Comparison of ENCODE assay signal across 8 cellular contexts in genomic region chr7:2870471-2870941, GRCh38. TPM values are rescaled to one million over a fixed set of nuclear protein-coding genes. Genes with fewer than 3 reads are reported as not detected.
DNase-seq lines count a peak whose midpoint lies in the region; ATAC-seq, FAIRE-seq and TF ChIP-seq lines count a peak whose summit lies in the region.

No MANE protein-coding gene starts in this region.

- H3F3A ChIP-seq in smooth muscle cell (ENCODE audit: low read depth) = peaks cover 17% of the 10 kb centered on the region

- peak; percentile 38 for FAIRE-seq in GM12892 (lab: Jason Lieb, UNC)

- H3K27ac ChIP-seq in VCaP (peak overlapping the region; percentile 24; the same call in 1 of the 2 replicates), smooth muscle cell (ENCODE audit: low read depth) (no peak overlapping the region)

- H3K9me3 ChIP-seq in smooth muscle cell (replicated peaks; ENCODE audit: low read depth) = no peaks in the 10 kb centered on the region

- no peak overlapping the region for H3K4me2 ChIP-seq in smooth muscle cell

- TF ChIP-seq CTCF in VCaP (conservative IDR thresholded peaks at IDR 0.05) (no peak), smooth muscle cell (IDR thresholded peaks at IDR 0.05; ENCODE audit: borderline replicate concordance, insufficient read depth, poor library complexity, severe bottlenecking) (no peak)

- H3K9ac ChIP-seq in smooth muscle cell (ENCODE audit: low read depth) = no peak overlapping the region

- H3K36me3 ChIP-seq in smooth muscle cell (ENCODE audit: low read depth) = no peaks in the 10 kb centered on the region

- no peaks in the 10 kb centered on the region for H3K79me2 ChIP-seq in smooth muscle cell (ENCODE audit: low read depth)

- TF ChIP-seq POLR2A in GM12892 (IDR thresholded peaks at IDR 0.05; ENCODE audit: low read depth, low read length) = no peak

- H3K27me3 ChIP-seq in smooth muscle cell (ENCODE audit: low read depth) = no peaks in the 10 kb centered on the region

- H3K4me3 ChIP-seq in smooth muscle cell = no peak overlapping the region

- no peaks in the 10 kb centered on the region for H4K20me1 ChIP-seq in smooth muscle cell (ENCODE audit: low read depth)

- H2AFZ ChIP-seq in smooth muscle cell (ENCODE audit: low read depth) = no peak overlapping the region

- ATAC-seq in HG02763 (IDR thresholded peaks at IDR 0.05; ENCODE audit: unreplicated experiment) = no peak

- H3K4me1 ChIP-seq in smooth muscle cell (ENCODE audit: low read depth) = no peaks in the 10 kb centered on the region

- WGBS in smooth muscle cell (ENCODE audit: low lambda C conversion rate) = 34% methylated on average over 10 of the region's 10 CpGs

- DNase-seq in GM12892 (ENCODE audit: insufficient read length) (peak; percentile 44), HT-29 (ENCODE audit: low spot score) (peak; percentile 79), ecto neural progenitor cell (ENCODE audit: low spot score) (peak; percentile 72), mucosa of gallbladder (ENCODE audit: low spot score) (peak; percentile 64), smooth muscle cell (lab: John Stamatoyannopoulos, UW; ENCODE audit: unreplicated experiment) (no peak), NCI-H524 (lab: John Stamatoyannopoulos, UW) (no peak)

RNA-seq across cellular contexts. Expression of gene GNA12, which starts 26.4 kb away (rescaled TPM):
- 14.9 TPM for polyA plus RNA-seq in GM12892 (2012; ENCODE audit: missing spikeins)
- total RNA-seq in HT-29 (2014; rRNA removed; shearing (Covaris generic)) = 10.4 and 11.2 TPM in 2 replicates
- total RNA-seq in mucosa of gallbladder (48.5 TPM), smooth muscle cell (20.3 and 32.9 TPM in 2 replicates)
- 34.7 and 41.2 TPM in 2 replicates for polyA plus RNA-seq in smooth muscle cell

Comparison
In these comparisons a context has a peak if more than half of its experiments do, and no peak if none do; other contexts are left out.
1. DNase-seq: peak in GM12892 (single experiment), HT-29 (single experiment), ecto neural progenitor cell (single experiment) and mucosa of gallbladder (single experiment); none in smooth muscle cell (single experiment) and NCI-H524 (0 of 2).